16 cellular contexts compared by ENCODE assay signal in the genomic region with DNA sequence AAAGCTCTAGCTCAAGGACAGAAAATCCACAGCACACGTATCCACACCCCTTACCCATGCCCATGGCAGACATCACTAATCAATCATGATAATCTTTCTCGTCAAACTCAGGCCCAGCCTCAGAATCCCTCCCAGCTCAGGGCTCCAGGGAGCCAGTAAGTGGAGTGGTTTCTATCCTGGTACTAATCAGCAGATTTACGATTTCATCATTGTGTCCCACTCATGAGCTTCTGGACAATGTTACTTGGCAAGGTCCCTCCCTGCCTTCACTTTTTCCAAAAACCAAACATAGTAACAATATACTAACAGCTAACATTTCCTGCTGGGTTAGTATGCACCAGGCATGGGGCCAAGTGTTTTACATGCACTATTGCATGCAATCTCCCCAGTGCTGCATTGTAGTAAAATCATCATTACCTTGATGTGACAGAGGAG. TPM values are rescaled to one million over a fixed set of nuclear protein-coding genes. Genes with fewer than 3 reads are reported as not detected.
DNase-seq lines count a peak whose midpoint lies in the region; ATAC-seq and TF ChIP-seq lines count a peak whose summit lies in the region.
"Had no signal": no experiment of that assay in that cellular context is flagged by ENCODE, and none has a peak within 500 bp of the region (broad histone marks: within the 10 kb centered on the region; RNA-seq: fewer than 3 reads in every experiment).

No MANE protein-coding gene starts in this region.

- intact Hi-C loops in stomach (cut with DNase I; ENCODE audit: low total_unique reads) = no loop called here
- intact Hi-C loops in activated T-helper 1 cell treated with anti-CD3 and anti-CD28 coated beads, Interleukin-12 subunit alpha, Interleukin-12 subunit beta, Interleukin-2, Interleukin-4 antibody, amounts not matched to agents 30 ng/mL and 10 ng/mL and 1 ng/mL, durations not matched to agents 14 hours and 24 hours and 36 hours (cut with micrococcal nuclease) = no loop called here
- intact Hi-C loops in CD8-positive, alpha-beta T cell (cut with DNase I, micrococcal nuclease) = no loop called here

- POLR2A ChIA-PET in CD8-positive, alpha-beta T cell (lab: Charles Lee) = interaction anchor here (0.6 kb wide), 1 partner anchor 41 kb away, joined by 4 read pairs; no protein-coding TSS in a partner anchor

- peak overlapping the region in 1 of 5 donors; percentile 27 for H3K27ac ChIP-seq in stomach
- no peak overlapping the region for H3K27ac ChIP-seq in CD8-positive, alpha-beta T cell (ENCODE audit: low read depth, low read length)
- H3K27ac ChIP-seq: 22Rv1, KMS-11, lower lobe of right lung, pancreas had no signal

- no peak for TF ChIP-seq POLR2A in stomach (IDR thresholded peaks at IDR 0.05)

- peak; percentile 63 for ATAC-seq in SK-N-SH treated with all-trans-retinoic acid at 6 μM for 48 hours
- ATAC-seq in CD8-positive, alpha-beta T cell = no peak
- ATAC-seq: lower lobe of right lung; pancreas; stimulated activated naive CD8-positive, alpha-beta T cell treated with anti-CD3 and anti-CD28 coated beads, Interleukin-15, amount 100 ng/mL, for 72 hours had no signal

- no peak overlapping the region for H3K4me3 Mint-ChIP-seq in activated T-helper 1 cell treated with anti-CD3 and anti-CD28 coated beads, Interleukin-12 subunit alpha, Interleukin-12 subunit beta, Interleukin-2, Interleukin-4 antibody, amounts not matched to agents 30 ng/mL and 10 ng/mL and 1 ng/mL, durations not matched to agents 14 hours and 24 hours and 36 hours
- no peak overlapping the region for H3K4me3 Mint-ChIP-seq in CD8-positive, alpha-beta T cell
- H3K4me3 Mint-ChIP-seq: stimulated activated naive CD8-positive, alpha-beta T cell treated with anti-CD3 and anti-CD28 coated beads, Interleukin-15, amount 100 ng/mL, for 72 hours had no signal

- H3K9me3 ChIP-seq in stomach = peaks cover 0 to 7% (median 0%) of the 10 kb centered on the region in 4 donors
- H3K9me3 ChIP-seq in CD8-positive, alpha-beta T cell (ENCODE audit: low read length) = no peaks in the 10 kb centered on the region
- H3K9me3 ChIP-seq: HAP-1, lower lobe of right lung, pancreas had no signal

- no peak overlapping the region for H3K4me3 ChIP-seq in stomach
- no peak overlapping the region for H3K4me3 ChIP-seq in CD8-positive, alpha-beta T cell (ENCODE audit: low read depth, low read length)
- H3K4me3 ChIP-seq: HAP-1, lower lobe of right lung, pancreas had no signal

- H3K36me3 ChIP-seq in stomach = no peaks in the 10 kb centered on the region
- H3K36me3 ChIP-seq in CD8-positive, alpha-beta T cell (ENCODE audit: insufficient read depth, low read length) = no peaks in the 10 kb centered on the region
- H3K36me3 ChIP-seq: HAP-1, lower lobe of right lung, pancreas had no signal

- no peak overlapping the region for H3K27ac Mint-ChIP-seq in activated T-helper 1 cell treated with anti-CD3 and anti-CD28 coated beads, Interleukin-12 subunit alpha, Interleukin-12 subunit beta, Interleukin-2, Interleukin-4 antibody, amounts not matched to agents 30 ng/mL and 10 ng/mL and 1 ng/mL, durations not matched to agents 14 hours and 24 hours and 36 hours
- H3K27ac Mint-ChIP-seq in CD8-positive, alpha-beta T cell = no peak overlapping the region
- H3K27ac Mint-ChIP-seq: stimulated activated naive CD8-positive, alpha-beta T cell treated with anti-CD3 and anti-CD28 coated beads, Interleukin-15, amount 100 ng/mL, for 72 hours had no signal

- peaks cover 15% of the 10 kb centered on the region for H3K27me3 Mint-ChIP-seq in activated T-helper 1 cell treated with anti-CD3 and anti-CD28 coated beads, Interleukin-12 subunit alpha, Interleukin-12 subunit beta, Interleukin-2, Interleukin-4 antibody, amounts not matched to agents 30 ng/mL and 10 ng/mL and 1 ng/mL, durations not matched to agents 14 hours and 24 hours and 36 hours (ENCODE audit: insufficient read depth)
- no peaks in the 10 kb centered on the region for H3K27me3 Mint-ChIP-seq in CD8-positive, alpha-beta T cell (ENCODE audit: low read depth)

- CTCF ChIA-PET in CD8-positive, alpha-beta T cell (lab: Charles Lee) = interaction anchor here (1.3 kb wide), 1 partner anchor 8 kb away, joined by 3 read pairs; no protein-coding TSS in a partner anchor

- H3K9me3 Mint-ChIP-seq in activated T-helper 1 cell treated with anti-CD3 and anti-CD28 coated beads, Interleukin-12 subunit alpha, Interleukin-12 subunit beta, Interleukin-2, Interleukin-4 antibody, amounts not matched to agents 30 ng/mL and 10 ng/mL and 1 ng/mL, durations not matched to agents 14 hours and 24 hours and 36 hours = no peaks in the 10 kb centered on the region
- H3K9me3 Mint-ChIP-seq in CD8-positive, alpha-beta T cell = no peaks in the 10 kb centered on the region
- H3K9me3 Mint-ChIP-seq: stimulated activated naive CD8-positive, alpha-beta T cell treated with anti-CD3 and anti-CD28 coated beads, Interleukin-15, amount 100 ng/mL, for 72 hours had no signal

- H3K36me3 Mint-ChIP-seq in activated T-helper 1 cell treated with anti-CD3 and anti-CD28 coated beads, Interleukin-12 subunit alpha, Interleukin-12 subunit beta, Interleukin-2, Interleukin-4 antibody, amounts not matched to agents 30 ng/mL and 10 ng/mL and 1 ng/mL, durations not matched to agents 14 hours and 24 hours and 36 hours (ENCODE audit: low read depth) = no peaks in the 10 kb centered on the region
- no peaks in the 10 kb centered on the region for H3K36me3 Mint-ChIP-seq in CD8-positive, alpha-beta T cell

- DNase-seq in DMS153 (lab: John Stamatoyannopoulos, UW) (peak; percentile 53), DMS153 treated with DMSO at 0.1 percent for 48 hours (lab: John Stamatoyannopoulos, UW; ENCODE audit: unreplicated experiment) (no peak), fibroblast of peridontal ligament (ENCODE audit: extremely low read depth) (peak; percentile 85), stomach (peak; percentile 48), NAMALWA (ENCODE audit: low spot score) (no peak)
- DNase-seq in activated T-helper 1 cell treated with anti-CD3 and anti-CD28 coated beads, Interleukin-12 subunit alpha, Interleukin-12 subunit beta, Interleukin-2, Interleukin-4 antibody, amounts not matched to agents 30 ng/mL and 10 ng/mL and 1 ng/mL, durations not matched to agents 14 hours and 24 hours and 36 hours (ENCODE audit: low spot score) = no peak
- no peak for DNase-seq in CD8-positive, alpha-beta T cell
- DNase-seq: lower lobe of right lung; NCI-H510A treated with DMSO at 0.1 percent for 48 hours; pancreas; stimulated activated CD4-positive, alpha-beta T cell treated with anti-CD3 and anti-CD28 coated beads, Interleukin-4, amount 100 ng/mL, for 4 hours; stimulated activated naive CD8-positive, alpha-beta T cell treated with anti-CD3 and anti-CD28 coated beads, Interleukin-15, amount 100 ng/mL, for 72 hours had no signal

- no peaks in the 10 kb centered on the region for H3K27me3 ChIP-seq in stomach
- no peaks in the 10 kb centered on the region for H3K27me3 ChIP-seq in CD8-positive, alpha-beta T cell (ENCODE audit: insufficient read depth, low read length)
- H3K27me3 ChIP-seq: pancreas had no signal

- 48 to 63% (median 54%) methylated on average over 3 of the region's 3 CpGs for WGBS in stomach, 5 donors

- no peak for TF ChIP-seq CTCF in stomach (IDR thresholded peaks at IDR 0.05)
- TF ChIP-seq CTCF in CD8-positive, alpha-beta T cell (IDR thresholded peaks at IDR 0.05) = no peak

- TF ChIP-seq EP300 in stomach (IDR thresholded peaks at IDR 0.05) = no peak

- peaks cover 15% of the 10 kb centered on the region for H3K4me1 Mint-ChIP-seq in activated T-helper 1 cell treated with anti-CD3 and anti-CD28 coated beads, Interleukin-12 subunit alpha, Interleukin-12 subunit beta, Interleukin-2, Interleukin-4 antibody, amounts not matched to agents 30 ng/mL and 10 ng/mL and 1 ng/mL, durations not matched to agents 14 hours and 24 hours and 36 hours (ENCODE audit: low read depth)
- H3K4me1 Mint-ChIP-seq in CD8-positive, alpha-beta T cell (ENCODE audit: low read depth) = peaks cover 28% of the 10 kb centered on the region

- peaks cover 21 to 37% (median 28%) of the 10 kb centered on the region in 4 donors for H3K4me1 ChIP-seq in stomach
- peaks cover 25% of the 10 kb centered on the region for H3K4me1 ChIP-seq in CD8-positive, alpha-beta T cell (ENCODE audit: insufficient read depth, low read length)
- H3K4me1 ChIP-seq: HAP-1 had no signal

TF ChIP-seq in SK-N-SH treated with all-trans-retinoic acid at 6 μM for 48 hours, 23 proteins besides CTCF, POLR2A, EP300 and RAD21:
- TF ChIP-seq ZNF565 (CRISPR knock-in tag; conservative IDR thresholded peaks at IDR 0.05; ENCODE audit: low read depth) (no peak), CSDC2 (CRISPR knock-in tag; IDR thresholded peaks at IDR 0.05) (no peak), SNAI2 (CRISPR knock-in tag; IDR thresholded peaks at IDR 0.05) (no peak), TCF4 (CRISPR knock-in tag; IDR thresholded peaks at IDR 0.05; ENCODE audit: borderline replicate concordance) (no peak)
- TF ChIP-seq, protein P1, sequence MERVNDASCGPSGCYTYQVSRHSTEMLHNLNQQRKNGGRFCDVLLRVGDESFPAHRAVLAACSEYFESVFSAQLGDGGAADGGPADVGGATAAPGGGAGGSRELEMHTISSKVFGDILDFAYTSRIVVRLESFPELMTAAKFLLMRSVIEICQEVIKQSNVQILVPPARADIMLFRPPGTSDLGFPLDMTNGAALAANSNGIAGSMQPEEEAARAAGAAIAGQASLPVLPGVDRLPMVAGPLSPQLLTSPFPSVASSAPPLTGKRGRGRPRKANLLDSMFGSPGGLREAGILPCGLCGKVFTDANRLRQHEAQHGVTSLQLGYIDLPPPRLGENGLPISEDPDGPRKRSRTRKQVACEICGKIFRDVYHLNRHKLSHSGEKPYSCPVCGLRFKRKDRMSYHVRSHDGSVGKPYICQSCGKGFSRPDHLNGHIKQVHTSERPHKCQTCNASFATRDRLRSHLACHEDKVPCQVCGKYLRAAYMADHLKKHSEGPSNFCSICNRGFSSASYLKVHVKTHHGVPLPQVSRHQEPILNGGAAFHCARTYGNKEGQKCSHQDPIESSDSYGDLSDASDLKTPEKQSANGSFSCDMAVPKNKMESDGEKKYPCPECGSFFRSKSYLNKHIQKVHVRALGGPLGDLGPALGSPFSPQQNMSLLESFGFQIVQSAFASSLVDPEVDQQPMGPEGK (CRISPR knock-in tag; IDR thresholded peaks at IDR 0.05; ENCODE audit: borderline replicate concordance) = no peak

RNA-seq across cellular contexts. Expression of a gene that starts 45.8 kb away (rescaled TPM):
- total RNA-seq in stomach = 100 to 1,000 TPM in 4 of 5 donors, 10 to 100 TPM in 1; 61.7 to 292 (median 116) TPM
- 10 to 100 TPM; 27.2 to 49.6 (median 37.7) TPM for polyA plus RNA-seq in stomach
- total RNA-seq in activated T-helper 1 cell treated with anti-CD3 and anti-CD28 coated beads, Interleukin-12 subunit alpha, Interleukin-12 subunit beta, Interleukin-2, Interleukin-4 antibody, amounts not matched to agents 30 ng/mL and 10 ng/mL and 1 ng/mL, durations not matched to agents 14 hours and 24 hours and 36 hours = 113 and 118 TPM in 2 replicates
- 10 to 100 TPM; 96.5 to 97.8 TPM for total RNA-seq in CD8-positive, alpha-beta T cell

Comparison
In these comparisons a context has a peak if more than half of its experiments do, and no peak if none do; other contexts are left out.
1. DNase-seq: peak in DMS153 (single experiment), fibroblast of peridontal ligament (single experiment) and stomach (single experiment); none in DMS153 treated with DMSO at 0.1 percent for 48 hours (single experiment), activated T-helper 1 cell treated with anti-CD3 and anti-CD28 coated beads, Interleukin-12 subunit alpha, Interleukin-12 subunit beta, Interleukin-2, Interleukin-4 antibody, amounts not matched to agents 30 ng/mL and 10 ng/mL and 1 ng/mL, durations not matched to agents 14 hours and 24 hours and 36 hours (single experiment), CD8-positive, alpha-beta T cell (0 of 7) and NAMALWA (single experiment).